Comparison of ENCODE assay signal across 30 cellular contexts in genomic region chr7:121748546-121748945, GRCh38.
A peak's percentile ranks its signal among the peaks of the same experiment; 100 is the strongest.
DNase-seq lines count a peak whose midpoint lies in the region; ATAC-seq, FAIRE-seq and TF ChIP-seq lines count a peak whose summit lies in the region.
"Had no signal": no experiment of that assay in that cellular context is flagged by ENCODE, and none has a peak within 500 bp of the region (broad histone marks: within the 10 kb centered on the region; RNA-seq: fewer than 3 reads in every experiment).

No MANE protein-coding gene starts in this region.

- no peak overlapping the region for H3K27ac ChIP-seq in RWPE2 (ENCODE audit: poor library complexity, severe bottlenecking)
- H3K27ac ChIP-seq in mammary epithelial cell (ENCODE audit: insufficient read depth, low read depth, low read length), result no peak overlapping the region
- no peak overlapping the region for H3K27ac ChIP-seq in keratinocyte (ENCODE audit: control insufficient read depth, insufficient read depth, low read length)
- H3K27ac ChIP-seq: BLaER1 had no signal

- no peaks in the 10 kb centered on the region for H3K79me2 ChIP-seq in mammary epithelial cell (ENCODE audit: insufficient read depth, low read length)
- H3K79me2 ChIP-seq in keratinocyte (ENCODE audit: control insufficient read depth, insufficient read depth, low read length), result no peaks in the 10 kb centered on the region

- H3K4me2 ChIP-seq in mammary epithelial cell (ENCODE audit: insufficient read depth, low read depth, low read length) (no peak overlapping the region), keratinocyte (ENCODE audit: control insufficient read depth, extremely low read depth, insufficient read depth, low read depth, low read length) (peak overlapping the region; percentile 53)
- H3K4me2 ChIP-seq: BLaER1 had no signal

- DNase-seq in RWPE2 (ENCODE audit: low spot score) (no peak), mammary epithelial cell (peak; percentile 43), epithelial cell of esophagus (ENCODE audit: low read depth) (peak; percentile 72), keratinocyte (ENCODE audit: low read depth, low spot score) (no peak), glutamatergic neuron (no peak), endothelial cell (ENCODE audit: low spot score) (no peak), HCEC 1CT (no peak)
- DNase-seq: 8988T; ACHN; BE2C; C1 segment of cervical spinal cord; CD4-positive, alpha-beta memory T cell; CD4-positive, CD25-positive, alpha-beta regulatory T cell; CD8-positive, alpha-beta memory T cell; COR-L47; DMS 273 treated with DMSO at 0.1 percent for 48 hours; DMS153; DMS53; DMS79; DND-41; EL; GDM1 had no signal

- H3K9me1 ChIP-seq in keratinocyte (ENCODE audit: control insufficient read depth, extremely low read depth, insufficient read depth, low read length), result no peaks in the 10 kb centered on the region

- no peak overlapping the region for H3K27ac Mint-ChIP-seq in glutamatergic neuron (ENCODE audit: unreplicated experiment)
- H3K27ac Mint-ChIP-seq in endothelial cell (ENCODE audit: unreplicated experiment), result no peak overlapping the region
- H3K27ac Mint-ChIP-seq: CD14-positive monocyte; CD4-positive, alpha-beta memory T cell; CD4-positive, CD25-positive, alpha-beta regulatory T cell; CD8-positive, alpha-beta memory T cell had no signal

- H3K4me1 Mint-ChIP-seq in glutamatergic neuron (ENCODE audit: low read depth, unreplicated experiment) (no peaks in the 10 kb centered on the region), endothelial cell (ENCODE audit: unreplicated experiment) (no peaks in the 10 kb centered on the region)
- H3K4me1 Mint-ChIP-seq: CD14-positive monocyte; CD4-positive, alpha-beta memory T cell; CD4-positive, CD25-positive, alpha-beta regulatory T cell; CD8-positive, alpha-beta memory T cell had no signal

- H3K9me3 ChIP-seq in RWPE2 (ENCODE audit: severe bottlenecking) (peaks cover 2% of the 10 kb centered on the region), mammary epithelial cell (replicated peaks; ENCODE audit: insufficient read depth, low read length) (no peaks in the 10 kb centered on the region), keratinocyte (ENCODE audit: control insufficient read depth, low read depth, low read length) (no peaks in the 10 kb centered on the region)
- H3K9me3 ChIP-seq: BE2C, BLaER1 had no signal

- ATAC-seq in RWPE2 (ENCODE audit: low read depth) (0 out of 3 replicates have a peak, but pooled peaks have one; percentile 33), GM21526 (IDR thresholded peaks at IDR 0.05; ENCODE audit: low FRiP score, unreplicated experiment) (no peak)
- ATAC-seq: GM12878 had no signal

- FAIRE-seq in keratinocyte (lab: Jason Lieb, UNC), result peak; percentile 95
- FAIRE-seq: A204.1, GM12878, GM12892, GM18507, GM19239 had no signal

- no peak overlapping the region for H3K9ac ChIP-seq in mammary epithelial cell (ENCODE audit: insufficient read depth, low read length)
- H3K9ac ChIP-seq in keratinocyte (ENCODE audit: control insufficient read depth, extremely low read depth, insufficient read depth, low read length), result no peak overlapping the region
- H3K9ac ChIP-seq: BLaER1 had no signal

- H3K36me3 ChIP-seq in RWPE2 (ENCODE audit: low read depth) (no peaks in the 10 kb centered on the region), mammary epithelial cell (ENCODE audit: insufficient read depth, low read length) (no peaks in the 10 kb centered on the region), keratinocyte (ENCODE audit: control insufficient read depth in 2 of 2, extremely low read depth in 1 of 2, insufficient read depth in 2 of 2, low read length in 2 of 2) (no peaks in the 10 kb centered on the region)
- H3K36me3 ChIP-seq: BE2C, BLaER1 had no signal

- no peak overlapping the region for H3K4me3 Mint-ChIP-seq in glutamatergic neuron (ENCODE audit: unreplicated experiment)
- H3K4me3 Mint-ChIP-seq in endothelial cell (ENCODE audit: unreplicated experiment), result no peak overlapping the region
- H3K4me3 Mint-ChIP-seq: CD14-positive monocyte; CD4-positive, alpha-beta memory T cell; CD4-positive, CD25-positive, alpha-beta regulatory T cell; CD8-positive, alpha-beta memory T cell had no signal

- intact Hi-C loops in mammary epithelial cell (cut with micrococcal nuclease), result loop anchor here (5.0 kb wide), 1 partner anchor 141 kb away; no protein-coding TSS in a partner anchor

- dilution Hi-C loops in mammary epithelial cell (cut with HindIII; ENCODE audit: low sequenced_read_pairs) (no loop called here), keratinocyte (cut with MboI; ENCODE audit: extremely low pct_ligation_motif_present, low sequenced_read_pairs) (no loop called here)

- in situ Hi-C loops in mammary epithelial cell (cut with MboI; ENCODE audit: low sequenced_read_pairs in 2 of 2), result loop anchor here in 1 of 2 donors (25.0 kb wide), 1 partner anchor 239 kb away; no protein-coding TSS in a partner anchor

- H3K27me3 ChIP-seq in RWPE2 (ENCODE audit: insufficient read depth, poor library complexity, severe bottlenecking) (no peaks in the 10 kb centered on the region), mammary epithelial cell (ENCODE audit: insufficient read depth, low read length) (no peaks in the 10 kb centered on the region), keratinocyte (ENCODE audit: control insufficient read depth, extremely low read depth, insufficient read depth, low read length) (no peaks in the 10 kb centered on the region)
- H3K27me3 ChIP-seq: BE2C, BLaER1 had no signal

- H3K27me3 Mint-ChIP-seq in glutamatergic neuron (ENCODE audit: unreplicated experiment), result peaks cover 5% of the 10 kb centered on the region
- H3K27me3 Mint-ChIP-seq in endothelial cell (ENCODE audit: unreplicated experiment), result no peaks in the 10 kb centered on the region
- H3K27me3 Mint-ChIP-seq: CD4-positive, CD25-positive, alpha-beta regulatory T cell had no signal

- CTCF ChIA-PET in mammary epithelial cell (lab: Charles Lee; ENCODE audit: low non-redundant PET), result no interaction called here

- no peak overlapping the region for H3K4me3 ChIP-seq in RWPE2 (ENCODE audit: severe bottlenecking)
- H3K4me3 ChIP-seq in mammary epithelial cell (replicated peaks in 1 of 3; ENCODE audit: insufficient read depth in 1 of 3, low read depth in 2 of 3, low read length in 3 of 3), result no peak overlapping the region
- no peak overlapping the region for H3K4me3 ChIP-seq in epithelial cell of esophagus (ENCODE audit: low read length)
- H3K4me3 ChIP-seq in keratinocyte (ENCODE audit: control insufficient read depth in 2 of 3, extremely low read depth in 1 of 3, insufficient read depth in 2 of 3, low read depth in 1 of 3, low read length in 3 of 3), result no peak overlapping the region
- H3K4me3 ChIP-seq: BLaER1, GM12878 had no signal

- H3K9me3 Mint-ChIP-seq in glutamatergic neuron (ENCODE audit: unreplicated experiment) (no peaks in the 10 kb centered on the region), endothelial cell (ENCODE audit: unreplicated experiment) (no peaks in the 10 kb centered on the region)

- TF ChIP-seq CTCF in RWPE2 (IDR thresholded peaks at IDR 0.05; ENCODE audit: poor library complexity, severe bottlenecking) (no peak), mammary epithelial cell (conservative IDR thresholded peaks at IDR 0.05 in 1 of 2, IDR thresholded peaks at IDR 0.05 in 1 of 2; ENCODE audit: extremely low read depth in 1 of 2, insufficient read depth in 1 of 2, low read depth in 1 of 2, low read length in 2 of 2) (no peak), epithelial cell of esophagus (IDR thresholded peaks at IDR 0.05; ENCODE audit: insufficient read depth, low read depth, low read length, missing control alignments) (no peak), keratinocyte (optimal IDR thresholded peaks at IDR 0.05 in 1 of 3, IDR thresholded peaks at IDR 0.05 in 1 of 3, conservative IDR thresholded peaks at IDR 0.05 in 1 of 3; ENCODE audit: extremely low read depth in 1 of 3, insufficient read depth in 2 of 3, low read length in 3 of 3) (no peak), glutamatergic neuron (IDR thresholded peaks at IDR 0.05; ENCODE audit: partially characterized antibody, unreplicated experiment) (no peak), endothelial cell (IDR thresholded peaks at IDR 0.05; ENCODE audit: unreplicated experiment) (no peak)

- WGBS in mammary epithelial cell (ENCODE audit: low coverage, missing lambda C conversion rate), result 14% methylated on average over 1 of the region's 1 CpG

- peaks cover 17% of the 10 kb centered on the region for H3K4me1 ChIP-seq in RWPE2 (ENCODE audit: insufficient read depth, poor library complexity, severe bottlenecking)
- peaks cover 28% of the 10 kb centered on the region for H3K4me1 ChIP-seq in mammary epithelial cell (ENCODE audit: insufficient read depth, low read length)
- H3K4me1 ChIP-seq in keratinocyte (ENCODE audit: control insufficient read depth, extremely low read depth, insufficient read depth, low read length), result peaks cover 29% of the 10 kb centered on the region
- H3K4me1 ChIP-seq: BE2C had no signal

- no TSS peak for BruUV-seq in mammary epithelial cell (replicated peaks; lab: Mats Ljungman, UMichigan)

- H3K36me3 Mint-ChIP-seq in glutamatergic neuron (ENCODE audit: unreplicated experiment) (no peaks in the 10 kb centered on the region), endothelial cell (ENCODE audit: low read depth, unreplicated experiment) (no peaks in the 10 kb centered on the region)
- H3K36me3 Mint-ChIP-seq: CD14-positive monocyte; CD4-positive, alpha-beta memory T cell; CD4-positive, CD25-positive, alpha-beta regulatory T cell; CD8-positive, alpha-beta memory T cell had no signal

- no peak overlapping the region for H2AFZ ChIP-seq in mammary epithelial cell (ENCODE audit: low read depth, low read length)
- peak overlapping the region; percentile 56 for H2AFZ ChIP-seq in keratinocyte (ENCODE audit: control insufficient read depth, low read length)

- H4K20me1 ChIP-seq in mammary epithelial cell (ENCODE audit: insufficient read depth, low read length), result no peaks in the 10 kb centered on the region
- no peaks in the 10 kb centered on the region for H4K20me1 ChIP-seq in keratinocyte (ENCODE audit: control insufficient read depth, extremely low read depth, insufficient read depth, low read length)
- H4K20me1 ChIP-seq: BLaER1 had no signal

Comparison
In these comparisons a context has a peak if more than half of its experiments do, and no peak if none do; other contexts are left out.
1. DNase-seq: peak in mammary epithelial cell (single experiment) and epithelial cell of esophagus (single experiment); none in RWPE2 (single experiment), keratinocyte (single experiment), glutamatergic neuron (single experiment), endothelial cell (single experiment) and HCEC 1CT (single experiment).